ENCODE assay signal across 8 cellular contexts in the genomic region with DNA sequence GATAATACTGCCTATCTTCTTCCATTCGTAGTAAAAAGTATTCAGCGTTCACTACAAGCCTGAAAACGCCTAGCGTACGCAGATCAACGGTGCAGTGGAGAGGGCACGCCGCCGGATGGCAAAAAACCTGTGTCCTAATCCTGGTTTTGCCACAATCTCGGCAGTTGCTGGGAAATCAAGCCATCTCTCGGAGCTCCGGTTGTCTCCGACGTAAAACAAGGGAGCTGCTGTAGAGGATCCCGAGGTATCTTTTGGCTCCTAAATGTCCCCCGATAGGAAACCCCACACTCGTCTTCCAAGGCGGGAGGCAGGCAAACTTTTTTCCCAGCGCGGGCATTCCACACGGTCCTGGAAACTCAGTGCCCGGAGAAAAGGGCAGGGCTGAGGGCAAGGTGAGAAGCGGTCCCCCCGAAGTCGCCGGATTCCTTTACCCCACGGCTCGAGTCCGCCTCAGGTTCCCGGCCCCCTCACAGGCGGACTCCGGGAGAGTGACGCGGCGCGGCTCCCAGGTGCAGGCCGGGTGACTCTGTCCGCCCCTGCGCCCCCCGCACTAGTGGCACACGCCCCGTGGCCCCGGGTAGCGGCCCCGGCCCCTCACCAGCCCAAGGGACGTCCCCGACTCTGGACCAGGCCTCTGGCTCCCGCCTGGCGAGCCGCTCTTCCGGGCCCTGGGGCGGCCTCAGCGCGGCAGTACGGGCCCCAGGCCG. TPM values are rescaled to one million over a fixed set of nuclear protein-coding genes. Genes with fewer than 3 reads are reported as not detected.
DNase-seq lines count a peak whose midpoint lies in the region; ATAC-seq, FAIRE-seq and TF ChIP-seq lines count a peak whose summit lies in the region.

No MANE protein-coding gene starts in this region.

- peak; percentile 48 for FAIRE-seq in GM19239 (lab: Jason Lieb, UNC)

- H3K4me1 Mint-ChIP-seq in activated CD4-positive, alpha-beta memory T cell treated with anti-CD3 and anti-CD28 coated beads for 36 hours (ENCODE audit: low read depth) = peaks cover 37% of the 10 kb centered on the region
- H3K4me1 Mint-ChIP-seq in endodermal cell = peaks cover 23% of the 10 kb centered on the region

- H3K4me1 ChIP-seq in endodermal cell (ENCODE audit: control insufficient read depth, insufficient read depth, low read length) = no peaks in the 10 kb centered on the region
- H3K4me1 ChIP-seq in mesodermal cell (ENCODE audit: control insufficient read depth, insufficient read depth, low read length, poor library complexity, severe bottlenecking) = peaks cover 15% of the 10 kb centered on the region
- peaks cover 22% of the 10 kb centered on the region for H3K4me1 ChIP-seq in stomach smooth muscle (ENCODE audit: control insufficient read depth, insufficient read depth, low read length)

- H3K4me3 ChIP-seq in AG04450 (ENCODE audit: low read depth, low read length) (peak overlapping the region; percentile 90), endodermal cell (ENCODE audit: low read length) (peak overlapping the region; percentile 98), mesodermal cell (ENCODE audit: extremely low read depth, insufficient read depth, low read length, poor library complexity, severe bottlenecking) (peak overlapping the region; percentile 68), stomach smooth muscle (ENCODE audit: low read length in 2 of 2) (peak overlapping the region; percentile 90 to 98)

- H3K27me3 ChIP-seq in AG04450 (ENCODE audit: control insufficient read depth, insufficient read depth, low read length) (no peaks in the 10 kb centered on the region), endodermal cell (ENCODE audit: control insufficient read depth, insufficient read depth, low read length, poor library complexity, severe bottlenecking) (no peaks in the 10 kb centered on the region), stomach smooth muscle (ENCODE audit: control insufficient read depth in 1 of 2, insufficient read depth in 2 of 2, low read length in 2 of 2) (no peaks in the 10 kb centered on the region)

- H3K27me3 Mint-ChIP-seq in activated CD4-positive, alpha-beta memory T cell treated with anti-CD3 and anti-CD28 coated beads for 36 hours = no peaks in the 10 kb centered on the region
- H3K27me3 Mint-ChIP-seq in endodermal cell (ENCODE audit: insufficient read depth) = no peaks in the 10 kb centered on the region

- peak overlapping the region; percentile 90 for H3K9ac ChIP-seq in endodermal cell (ENCODE audit: extremely low read depth, low read length, poor library complexity, severe bottlenecking)
- H3K9ac ChIP-seq in stomach smooth muscle (ENCODE audit: low read length in 2 of 2) = peak overlapping the region; percentile 65 to 84

- peaks cover 3% of the 10 kb centered on the region for H3K36me3 Mint-ChIP-seq in activated CD4-positive, alpha-beta memory T cell treated with anti-CD3 and anti-CD28 coated beads for 36 hours
- peaks cover 9% of the 10 kb centered on the region for H3K36me3 Mint-ChIP-seq in endodermal cell (ENCODE audit: low read depth)

- H3K36me3 ChIP-seq in endodermal cell (ENCODE audit: control insufficient read depth, insufficient read depth, low read length) = peaks cover 16% of the 10 kb centered on the region
- H3K36me3 ChIP-seq in mesodermal cell (ENCODE audit: control insufficient read depth, insufficient read depth, low read length) = peaks cover 9% of the 10 kb centered on the region
- no peaks in the 10 kb centered on the region for H3K36me3 ChIP-seq in stomach smooth muscle (ENCODE audit: control insufficient read depth in 2 of 2, insufficient read depth in 2 of 2, low read length in 2 of 2)

- CTCF ChIA-PET in AG04450 (lab: Charles Lee) = interaction anchor here (0.7 to 5.3 kb wide), 11 partner anchors 16 to 484 kb away, joined by 3 to 78 read pairs (median 3); no protein-coding TSS in a partner anchor
- CTCF ChIA-PET in activated CD4-positive, alpha-beta memory T cell treated with anti-CD3 and anti-CD28 coated beads for 36 hours (lab: Charles Lee) = interaction anchor here (0.6 to 8.4 kb wide), 13 partner anchors 8 to 1275 kb away, joined by 3 to 183 read pairs (median 4); a partner anchor contains a TSS

- POLR2A ChIA-PET in AG04450 (lab: Yijun Ruan, JAX) = interaction anchor here (1.0 to 1.4 kb wide), 2 partner anchors 29 to 56 kb away, joined by 5 to 8 read pairs; no protein-coding TSS in a partner anchor
- POLR2A ChIA-PET in activated CD4-positive, alpha-beta memory T cell treated with anti-CD3 and anti-CD28 coated beads for 36 hours (lab: Charles Lee) = interaction anchor here (0.6 to 3.4 kb wide), 7 partner anchors 18 to 650 kb away, joined by 3 to 15 read pairs (median 5); a partner anchor contains a TSS

- H3K27ac ChIP-seq in AG04450 (ENCODE audit: low read depth, low read length) (peak overlapping the region; percentile 98), endodermal cell (ENCODE audit: low read depth, low read length) (peak overlapping the region; percentile 94), mesodermal cell (ENCODE audit: low read depth, low read length, severe bottlenecking) (peak overlapping the region; percentile 95), stomach smooth muscle (ENCODE audit: low read length) (peak overlapping the region; percentile 81)

- peak; percentile 21 for TF ChIP-seq CTCF in AG04450 (IDR thresholded peaks at IDR 0.05; ENCODE audit: low read depth, low read length)
- TF ChIP-seq CTCF in endodermal cell (conservative IDR thresholded peaks at IDR 0.05) = peak; percentile 43

- peak overlapping the region; percentile 57 for H3K27ac Mint-ChIP-seq in activated CD4-positive, alpha-beta memory T cell treated with anti-CD3 and anti-CD28 coated beads for 36 hours
- H3K27ac Mint-ChIP-seq in endodermal cell = peak overlapping the region; percentile 90

- intact Hi-C loops in activated CD4-positive, alpha-beta memory T cell treated with anti-CD3 and anti-CD28 coated beads for 36 hours (cut with micrococcal nuclease) = loop anchor here (2.0 to 5.0 kb wide), 3 partner anchors 282 to 776 kb away; a partner anchor contains a TSS

- H3K9me3 Mint-ChIP-seq in activated CD4-positive, alpha-beta memory T cell treated with anti-CD3 and anti-CD28 coated beads for 36 hours = no peaks in the 10 kb centered on the region
- H3K9me3 Mint-ChIP-seq in endodermal cell = no peaks in the 10 kb centered on the region

- peak overlapping the region; percentile 56 for H3K4me3 Mint-ChIP-seq in activated CD4-positive, alpha-beta memory T cell treated with anti-CD3 and anti-CD28 coated beads for 36 hours
- peak overlapping the region; percentile 81 for H3K4me3 Mint-ChIP-seq in endodermal cell

- WGBS in endodermal cell (ENCODE audit: insufficient coverage in 1 of 2, insufficient read length in 1 of 2), 2 experiments = 1 to 2% methylated on average over 36 to 56 of the region's 56 CpGs
- 0 to 1% methylated on average over 52 to 53 of the region's 56 CpGs for WGBS in mesodermal cell (ENCODE audit: insufficient coverage in 2 of 2), 2 experiments

- H3K9me3 ChIP-seq in AG04450 (ENCODE audit: control insufficient read depth, insufficient read depth, low read length) (no peaks in the 10 kb centered on the region), endodermal cell (ENCODE audit: control insufficient read depth, low read length) (no peaks in the 10 kb centered on the region), mesodermal cell (ENCODE audit: control insufficient read depth, low read length) (no peaks in the 10 kb centered on the region), stomach smooth muscle (ENCODE audit: control insufficient read depth in 2 of 2, low read length in 2 of 2) (no peaks in the 10 kb centered on the region)

- no peak for ATAC-seq in GM21786 (IDR thresholded peaks at IDR 0.05; ENCODE audit: unreplicated experiment)

- no peak for DNase-seq in AG04450 (ENCODE audit: low read depth, low spot score)
- DNase-seq in GM19239 (ENCODE audit: insufficient read length, low spot score) = no peak
- peak; percentile 23 for DNase-seq in LoVo (ENCODE audit: low spot score)
- DNase-seq in activated CD4-positive, alpha-beta memory T cell treated with anti-CD3 and anti-CD28 coated beads for 36 hours = peak; percentile 62
- peak; percentile 77 for DNase-seq in endodermal cell

RNA-seq across cellular contexts. Expression of a gene that starts 0.6 kb away (rescaled TPM):
- polyA plus RNA-seq in AG04450 (2011; rRNA removed) = 31.2 and 39.0 TPM in 2 replicates
- polyA minus RNA-seq in AG04450 (2011; rRNA and poly(A)+ RNA removed) = 35.4 and 50.4 TPM in 2 replicates
- 10 to 100 TPM; 32.3 to 40.1 TPM for total RNA-seq in activated CD4-positive, alpha-beta memory T cell treated with anti-CD3 and anti-CD28 coated beads for 36 hours
- total RNA-seq in endodermal cell = 10 to 100 TPM; 56.3 to 63.3 TPM
- 22.8 TPM for polyA plus RNA-seq in endodermal cell (2013, experiment 1 of 2)
- polyA plus RNA-seq in endodermal cell (2013, experiment 2 of 2) = 21.8 TPM
- polyA plus RNA-seq in mesodermal cell (2013, experiment 1 of 2) = 23.1 TPM
- polyA plus RNA-seq in mesodermal cell (2013, experiment 2 of 2) = 25.6 TPM

RNA-seq across cellular contexts. Expression of a gene that starts 19.7 kb away (rescaled TPM):
- polyA plus RNA-seq in AG04450 (2011; rRNA removed) = 5.2 and 7.6 TPM in 2 replicates
- polyA minus RNA-seq in AG04450 (2011; rRNA and poly(A)+ RNA removed) = 3.0 and 7.5 TPM in 2 replicates
- 10 to 100 TPM; 56.3 to 57.3 TPM for total RNA-seq in activated CD4-positive, alpha-beta memory T cell treated with anti-CD3 and anti-CD28 coated beads for 36 hours
- 10 to 100 TPM; 36.5 to 55.7 TPM for total RNA-seq in endodermal cell
- 63.2 TPM for polyA plus RNA-seq in endodermal cell (2013, experiment 1 of 2)
- 71.0 TPM for polyA plus RNA-seq in endodermal cell (2013, experiment 2 of 2)
- 35.3 TPM for polyA plus RNA-seq in mesodermal cell (2013, experiment 1 of 2)
- 46.0 TPM for polyA plus RNA-seq in mesodermal cell (2013, experiment 2 of 2)

Comparison
In these comparisons a context has a peak if more than half of its experiments do, and no peak if none do; other contexts are left out.
1. DNase-seq: peak in LoVo (single experiment), activated CD4-positive, alpha-beta memory T cell treated with anti-CD3 and anti-CD28 coated beads for 36 hours (single experiment) and endodermal cell (single experiment); none in AG04450 (single experiment) and GM19239 (single experiment).
2. Peak in every context shown above with its lines, with median percentiles within 50 percentile points of each other: H3K27ac ChIP-seq and H3K4me3 ChIP-seq.